ENCODE assay signal across 27 cellular contexts in genomic region chr22:30908051-30908461, GRCh38.
"Had no signal": no experiment of that assay in that cellular context is flagged by ENCODE, and none has a peak within 500 bp of the region (broad histone marks: within the 10 kb centered on the region; RNA-seq: fewer than 3 reads in every experiment).

No MANE protein-coding gene starts in this region.

- H3K27ac Mint-ChIP-seq: activated CD4-positive, alpha-beta memory T cell treated with anti-CD3 and anti-CD28 coated beads for 36 hours; activated CD4-positive, alpha-beta T cell treated with anti-CD3 and anti-CD28 coated beads, Interleukin-2, amount 10 ng/mL, durations not matched to agents 24 days and 14 days; activated T-cell treated with anti-CD3 and anti-CD28 coated beads, Interleukin-2, amount 50 U/mL, for 72 hours; dendritic cell treated with granulocyte-macrophage colony-stimulating factor and Interleukin-4, amounts not matched to agents 40 ng/mL and 50 ng/mL, for 4 days; endodermal cell; nephron progenitor cell; T-helper 1 cell treated with Interleukin-12 subunit alpha and Interleukin-12 subunit beta and Interleukin-4 antibody, amounts not matched to agents 30 μg/mL and 1 μg/mL, for 36 hours had no signal

- DNase-seq: activated CD4-positive, alpha-beta memory T cell treated with anti-CD3 and anti-CD28 coated beads for 36 hours; activated CD4-positive, alpha-beta T cell treated with anti-CD3 and anti-CD28 coated beads, Interleukin-2, amount 10 ng/mL, durations not matched to agents 24 days and 14 days; activated CD4-positive, CD25-positive, alpha-beta regulatory T cell treated with anti-CD3 and anti-CD28 coated beads, Interleukin-2, amount 50 U/mL, for 72 hours; activated naive CD4-positive, alpha-beta T cell; activated T-cell treated with anti-CD3 and anti-CD28 coated beads for 4 hours; activated T-cell treated with anti-CD3 and anti-CD28 coated beads, Interleukin-2, amount 50 U/mL, for 72 hours; endodermal cell; gastrocnemius medialis; glutamatergic neuron; left ventricle myocardium superior; mammary epithelial cell; nephron progenitor cell; psoas muscle; stimulated activated CD4-positive, alpha-beta T cell treated with anti-CD3 and anti-CD28 coated beads, Interleukin-15, amount 100 ng/mL, for 24 hours; stimulated activated naive CD4-positive, alpha-beta T cell; SW 1271; T1000; upper lobe of left lung; WERI-Rb-1 had no signal

- H3K4me3 Mint-ChIP-seq: activated CD4-positive, alpha-beta memory T cell treated with anti-CD3 and anti-CD28 coated beads for 36 hours; activated CD4-positive, alpha-beta T cell treated with anti-CD3 and anti-CD28 coated beads, Interleukin-2, amount 10 ng/mL, durations not matched to agents 24 days and 14 days; activated T-cell treated with anti-CD3 and anti-CD28 coated beads, Interleukin-2, amount 50 U/mL, for 72 hours; central memory CD8-positive, alpha-beta T cell; dendritic cell treated with granulocyte-macrophage colony-stimulating factor and Interleukin-4, amounts not matched to agents 40 ng/mL and 50 ng/mL, for 4 days; endodermal cell; nephron progenitor cell; T-helper 1 cell treated with Interleukin-12 subunit alpha and Interleukin-12 subunit beta and Interleukin-4 antibody, amounts not matched to agents 30 μg/mL and 1 μg/mL, for 36 hours had no signal

- H3K36me3 Mint-ChIP-seq: activated naive CD4-positive, alpha-beta T cell treated with anti-CD3 and anti-CD28 coated beads, Interleukin-2, amount 50 U/mL, for 72 hours had no signal

- H3K27me3 Mint-ChIP-seq: activated CD4-positive, alpha-beta memory T cell treated with anti-CD3 and anti-CD28 coated beads for 36 hours; activated CD4-positive, alpha-beta T cell treated with anti-CD3 and anti-CD28 coated beads, Interleukin-2, amount 10 ng/mL, durations not matched to agents 24 days and 14 days; central memory CD8-positive, alpha-beta T cell; dendritic cell treated with granulocyte-macrophage colony-stimulating factor and Interleukin-4, amounts not matched to agents 40 ng/mL and 50 ng/mL, for 4 days had no signal

- H3K79me2 ChIP-seq: parathyroid adenoma had no signal

- H3K9ac ChIP-seq: parathyroid adenoma had no signal

- H3K27me3 ChIP-seq: breast epithelium, gastrocnemius medialis, upper lobe of left lung had no signal

- H3K9me3 Mint-ChIP-seq: activated CD4-positive, alpha-beta memory T cell treated with anti-CD3 and anti-CD28 coated beads for 36 hours; activated CD4-positive, alpha-beta T cell treated with anti-CD3 and anti-CD28 coated beads, Interleukin-2, amount 10 ng/mL, durations not matched to agents 24 days and 14 days; activated naive CD4-positive, alpha-beta T cell treated with anti-CD3 and anti-CD28 coated beads, Interleukin-2, amount 50 U/mL, for 72 hours; activated T-cell treated with anti-CD3 and anti-CD28 coated beads, Interleukin-2, amount 50 U/mL, for 72 hours; central memory CD8-positive, alpha-beta T cell; dendritic cell treated with granulocyte-macrophage colony-stimulating factor and Interleukin-4, amounts not matched to agents 40 ng/mL and 50 ng/mL, for 4 days; endodermal cell; T-helper 1 cell treated with Interleukin-12 subunit alpha and Interleukin-12 subunit beta and Interleukin-4 antibody, amounts not matched to agents 30 μg/mL and 1 μg/mL, for 36 hours had no signal

- H3K4me2 ChIP-seq: smooth muscle cell had no signal

- H3K4me1 Mint-ChIP-seq: endodermal cell, nephron progenitor cell had no signal

- H3K27ac ChIP-seq: breast epithelium, gastrocnemius medialis, parathyroid adenoma, psoas muscle, thoracic aorta, upper lobe of left lung, WERI-Rb-1 had no signal

- ATAC-seq: activated naive CD4-positive, alpha-beta T cell treated with anti-CD3 and anti-CD28 coated beads, Interleukin-2, amount 50 U/mL, for 72 hours; activated T-cell treated with anti-CD3 and anti-CD28 coated beads, Interleukin-2, amount 50 U/mL, for 72 hours; gastrocnemius medialis; left ventricle myocardium superior; psoas muscle had no signal

- H3K4me3 ChIP-seq: breast epithelium, gastrocnemius medialis, psoas muscle, smooth muscle cell, thoracic aorta, upper lobe of left lung had no signal

- H3K9me3 ChIP-seq: breast epithelium, gastrocnemius medialis, psoas muscle, thoracic aorta, upper lobe of left lung had no signal

- H2AFZ ChIP-seq: parathyroid adenoma had no signal

- H3K4me1 ChIP-seq: breast epithelium, gastrocnemius medialis, parathyroid adenoma, psoas muscle, upper lobe of left lung had no signal

- H3K36me3 ChIP-seq: breast epithelium, gastrocnemius medialis had no signal
